ENCODE assay signal across 9 cellular contexts in the genomic region with DNA sequence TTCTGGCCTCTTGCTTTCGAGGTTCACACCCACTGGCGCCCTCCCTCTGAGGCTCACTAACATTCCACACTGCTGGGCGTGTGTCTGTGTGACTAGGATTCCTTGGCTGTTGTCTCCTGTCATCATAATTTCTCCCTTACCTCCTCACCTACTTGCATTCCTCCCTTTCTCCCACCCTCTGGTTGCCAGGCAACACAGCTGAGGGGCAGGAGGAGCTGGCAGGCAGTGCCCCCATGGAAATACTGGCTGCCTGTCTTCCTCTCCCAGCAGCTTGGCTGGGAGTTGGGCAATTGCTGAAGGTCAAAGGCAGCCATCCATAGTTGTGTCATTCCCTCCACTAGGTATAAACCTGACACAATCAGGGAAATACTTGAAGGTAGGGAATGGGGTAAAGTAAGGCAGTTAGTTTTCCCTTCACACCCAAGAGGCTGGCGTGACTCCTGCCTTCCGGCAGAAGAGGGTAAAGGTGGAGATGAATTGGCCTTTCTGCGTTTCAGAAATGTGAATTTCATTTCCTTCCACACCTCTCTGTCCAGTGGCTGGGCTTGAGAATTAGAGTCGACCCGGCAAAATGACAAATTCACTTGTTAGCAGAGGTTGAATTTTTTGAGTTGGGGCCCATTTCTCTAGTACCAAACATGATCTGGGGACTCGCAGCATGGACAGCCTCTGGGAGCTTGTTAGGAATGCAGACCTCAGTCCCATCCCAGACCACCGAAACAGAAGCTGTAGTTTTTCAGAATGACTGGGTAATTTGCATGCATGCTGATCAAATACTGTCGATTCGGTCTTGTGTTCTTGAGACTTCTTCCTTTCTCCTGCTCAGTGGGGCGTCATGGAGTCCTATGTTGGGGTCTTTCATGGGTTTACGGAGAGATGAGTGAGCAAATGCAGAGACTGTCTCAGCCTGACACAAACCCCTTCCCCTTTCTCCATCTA. TPM values are rescaled to one million over a fixed set of nuclear protein-coding genes. Genes with fewer than 3 reads are reported as not detected.
A peak's percentile ranks its signal among the peaks of the same experiment; 100 is the strongest.
DNase-seq lines count a peak whose midpoint lies in the region; ATAC-seq, FAIRE-seq and TF ChIP-seq lines count a peak whose summit lies in the region.
"Had no signal": no experiment of that assay in that cellular context is flagged by ENCODE, and none has a peak within 500 bp of the region (broad histone marks: within the 10 kb centered on the region; RNA-seq: fewer than 3 reads in every experiment).

No MANE protein-coding gene starts in this region.

- no peak overlapping the region for H3K27ac Mint-ChIP-seq in activated naive CD8-positive, alpha-beta T cell treated with anti-CD3 and anti-CD28 coated beads for 36 hours
- H3K27ac Mint-ChIP-seq in activated T-helper 2 cell treated with anti-CD3 and anti-CD28 coated beads, Interferon-gamma antibody, Interleukin-2, Interleukin-4, amounts not matched to agents 10 μg/mL and 5 μg/mL and 100 μg/mL, durations not matched to agents 14 hours and 24 hours and 36 hours, result no peak overlapping the region

- H3K4me1 ChIP-seq in BLaER1 treated with 17β-estradiol and CSF1 and Interleukin-3, amounts not matched to agents 10 nM and 100 nM, result peaks cover 30 to 57% (median 54%) of the 10 kb centered on the region in 10 experiments
- H3K4me1 ChIP-seq in GM12878 (ENCODE audit: control insufficient read depth, insufficient read depth, low read length) (peaks cover 23% of the 10 kb centered on the region), mesendoderm (ENCODE audit: control insufficient read depth, low read depth, low read length) (peaks cover 7% of the 10 kb centered on the region)

- no peak for TF ChIP-seq POLR2A in GM12878 (IDR thresholded peaks at IDR 0.05; ENCODE audit: low read depth, low read length)

- no peak overlapping the region for H2BK15ac ChIP-seq in mesendoderm (replicated peaks; ENCODE audit: low read depth)

- H3K4ac ChIP-seq in mesendoderm (ENCODE audit: low read depth, low read length), result no peak overlapping the region

- BruUV-seq in GM12878 (replicated peaks; lab: Mats Ljungman, UMichigan), result no TSS peak

- SMC1A ChIA-PET in GM12878 (lab: Charles Lee; ENCODE audit: uncharacterized antibody, unreplicated experiment), result interaction anchor here (1.2 kb wide), 1 partner anchor 9 kb away, joined by 3 read pairs; no protein-coding TSS in a partner anchor

- in situ Hi-C loops in GM12878 (cut with MboI), result no loop called here

- ATAC-seq in GM12878 (peak; percentile 57), HG02938 (IDR thresholded peaks at IDR 0.05; ENCODE audit: unreplicated experiment) (no peak)

- peaks cover 1% of the 10 kb centered on the region for H3K9me3 Mint-ChIP-seq in activated naive CD8-positive, alpha-beta T cell treated with anti-CD3 and anti-CD28 coated beads for 36 hours
- peaks cover 9% of the 10 kb centered on the region for H3K9me3 Mint-ChIP-seq in activated T-helper 2 cell treated with anti-CD3 and anti-CD28 coated beads, Interferon-gamma antibody, Interleukin-2, Interleukin-4, amounts not matched to agents 10 μg/mL and 5 μg/mL and 100 μg/mL, durations not matched to agents 14 hours and 24 hours and 36 hours

- peaks cover 3% of the 10 kb centered on the region for H3K36me3 Mint-ChIP-seq in activated naive CD8-positive, alpha-beta T cell treated with anti-CD3 and anti-CD28 coated beads for 36 hours
- no peaks in the 10 kb centered on the region for H3K36me3 Mint-ChIP-seq in activated T-helper 2 cell treated with anti-CD3 and anti-CD28 coated beads, Interferon-gamma antibody, Interleukin-2, Interleukin-4, amounts not matched to agents 10 μg/mL and 5 μg/mL and 100 μg/mL, durations not matched to agents 14 hours and 24 hours and 36 hours (ENCODE audit: low read depth)

- H3K18ac ChIP-seq in mesendoderm (ENCODE audit: low read length), result no peak overlapping the region

- no peaks in the 10 kb centered on the region for H3K36me3 ChIP-seq in BLaER1 treated with 17β-estradiol and CSF1 and Interleukin-3, amounts not matched to agents 10 nM and 100 nM
- H3K36me3 ChIP-seq in GM12878 (ENCODE audit: control insufficient read depth in 2 of 2, insufficient read depth in 2 of 2, low read length in 1 of 2) (no peaks in the 10 kb centered on the region), mesendoderm (ENCODE audit: control insufficient read depth, insufficient read depth, low read length) (no peaks in the 10 kb centered on the region)

- no peak overlapping the region for H2AK5ac ChIP-seq in mesendoderm (ENCODE audit: low read length)

- POLR2A ChIA-PET in GM12878 (lab: Charles Lee), result no interaction called here

- H3K56ac ChIP-seq in mesendoderm (ENCODE audit: low read length), result peak overlapping the region; percentile 6

- RAD21 ChIA-PET in GM12878 (lab: Charles Lee; ENCODE audit: unreplicated experiment), result no interaction called here

- TF ChIP-seq EP300 in GM12878 (IDR thresholded peaks at IDR 0.05; ENCODE audit: borderline replicate concordance in 1 of 2, control insufficient read depth in 1 of 2, low read depth in 2 of 2, low read length in 2 of 2), result no peak

- no peak overlapping the region for H4K5ac ChIP-seq in mesendoderm (ENCODE audit: low read length)

- H3K27me3 Mint-ChIP-seq in activated naive CD8-positive, alpha-beta T cell treated with anti-CD3 and anti-CD28 coated beads for 36 hours, result peaks cover 11% of the 10 kb centered on the region
- peaks cover 49% of the 10 kb centered on the region for H3K27me3 Mint-ChIP-seq in activated T-helper 2 cell treated with anti-CD3 and anti-CD28 coated beads, Interferon-gamma antibody, Interleukin-2, Interleukin-4, amounts not matched to agents 10 μg/mL and 5 μg/mL and 100 μg/mL, durations not matched to agents 14 hours and 24 hours and 36 hours (ENCODE audit: low read depth)

- H2BK5ac ChIP-seq in mesendoderm (ENCODE audit: low read length), result no peak overlapping the region

- intact Hi-C loops in GM12878 (cut with micrococcal nuclease; ENCODE audit: unreplicated experiment), result loop anchor here (5.0 kb wide), 1 partner anchor 75 kb away; no protein-coding TSS in a partner anchor
- intact Hi-C loops in activated T-helper 2 cell treated with anti-CD3 and anti-CD28 coated beads, Interferon-gamma antibody, Interleukin-2, Interleukin-4, amounts not matched to agents 10 μg/mL and 5 μg/mL and 100 μg/mL, durations not matched to agents 14 hours and 24 hours and 36 hours (cut with micrococcal nuclease), result no loop called here

- CTCF ChIA-PET in GM12878 (lab: Yijun Ruan, JAX), result interaction anchor here (0.6 kb wide), 1 partner anchor 435 kb away, joined by 3 read pairs; no protein-coding TSS in a partner anchor

- no peak for TF ChIP-seq CTCF in GM12878 (IDR thresholded peaks at IDR 0.05 in 2 of 3, conservative IDR thresholded peaks at IDR 0.05 in 1 of 3; ENCODE audit: control insufficient read depth in 2 of 3, extremely low read depth in 1 of 3, insufficient read depth in 1 of 3, low read depth in 3 of 3, low read length in 3 of 3)

- H3K4me2 ChIP-seq in BLaER1 treated with 17β-estradiol and CSF1 and Interleukin-3, amounts not matched to agents 10 nM and 100 nM, result peak overlapping the region; percentile 71 to 87 (median 77)
- peak overlapping the region; percentile 74 for H3K4me2 ChIP-seq in GM12878 (ENCODE audit: control insufficient read depth, insufficient read depth)
- no peak overlapping the region for H3K4me2 ChIP-seq in mesendoderm (ENCODE audit: low read length)

- H3K9ac ChIP-seq in BLaER1 treated with 17β-estradiol and CSF1 and Interleukin-3, amounts not matched to agents 10 nM and 100 nM, result no peak overlapping the region
- H3K9ac ChIP-seq in GM12878 (ENCODE audit: control insufficient read depth, insufficient read depth, low read length), result no peak overlapping the region
- H3K9ac ChIP-seq in mesendoderm (ENCODE audit: low read length), result no peak overlapping the region

- H2BK120ac ChIP-seq in mesendoderm (ENCODE audit: low read depth, low read length), result no peak overlapping the region

- no peak overlapping the region for H3K23ac ChIP-seq in mesendoderm (ENCODE audit: low read length)

- H3K79me1 ChIP-seq in mesendoderm (ENCODE audit: low read length), result no peaks in the 10 kb centered on the region

- H3K9me3 ChIP-seq in BLaER1 treated with 17β-estradiol and CSF1 and Interleukin-3, amounts not matched to agents 10 nM and 100 nM (replicated peaks in 1 of 11), result peaks cover 7 to 11% (median 10%) of the 10 kb centered on the region in 11 experiments; a peak in 21 of 22 replicates
- no peaks in the 10 kb centered on the region; the same call in 2 of the 3 replicates for H3K9me3 ChIP-seq in GM12878 (replicated peaks; ENCODE audit: control insufficient read depth, insufficient read depth, low read length)

- no peak overlapping the region for H4K8ac ChIP-seq in mesendoderm (ENCODE audit: low read depth, low read length)

- WGBS in GM12878 (ENCODE audit: insufficient coverage, insufficient replicate concordance, low lambda C conversion rate, missing lambda C conversion rate), result 9% methylated on average over 14 of the region's 14 CpGs
- WGBS in mesendoderm (ENCODE audit: extremely low coverage, insufficient coverage, low lambda C conversion rate), result no CpG with 5 or more reads among the region's 14 CpGs

- TF ChIP-seq RAD21 in GM12878 (IDR thresholded peaks at IDR 0.05; ENCODE audit: insufficient read depth, low read depth, low read length), result no peak

- no peaks in the 10 kb centered on the region for H4K20me1 ChIP-seq in BLaER1 treated with 17β-estradiol and CSF1 and Interleukin-3, amounts not matched to agents 10 nM and 100 nM
- no peaks in the 10 kb centered on the region for H4K20me1 ChIP-seq in GM12878 (ENCODE audit: control insufficient read depth, insufficient read depth)

- H3K27me3 ChIP-seq in BLaER1 treated with 17β-estradiol and CSF1 and Interleukin-3, amounts not matched to agents 10 nM and 100 nM, result no peaks in the 10 kb centered on the region
- peaks cover 1 to 13% of the 10 kb centered on the region in 2 experiments for H3K27me3 ChIP-seq in GM12878 (replicated peaks in 1 of 2; ENCODE audit: control insufficient read depth in 2 of 2, insufficient read depth in 2 of 2, low read length in 1 of 2)
- no peaks in the 10 kb centered on the region for H3K27me3 ChIP-seq in mesendoderm (ENCODE audit: insufficient read depth, low read length, poor library complexity)

- no peak overlapping the region for H3K4me3 Mint-ChIP-seq in activated naive CD8-positive, alpha-beta T cell treated with anti-CD3 and anti-CD28 coated beads for 36 hours
- H3K4me3 Mint-ChIP-seq in activated T-helper 2 cell treated with anti-CD3 and anti-CD28 coated beads, Interferon-gamma antibody, Interleukin-2, Interleukin-4, amounts not matched to agents 10 μg/mL and 5 μg/mL and 100 μg/mL, durations not matched to agents 14 hours and 24 hours and 36 hours (ENCODE audit: low read depth), result no peak overlapping the region

- H3K79me2 ChIP-seq in GM12878 (ENCODE audit: control insufficient read depth, insufficient read depth, low read length) (no peaks in the 10 kb centered on the region), mesendoderm (ENCODE audit: control insufficient read depth, insufficient read depth, low read length) (no peaks in the 10 kb centered on the region)

- H2AFZ ChIP-seq in GM12878 (ENCODE audit: control insufficient read depth, low read depth, low read length), result no peak overlapping the region

- peaks cover 18% of the 10 kb centered on the region for H3K4me1 Mint-ChIP-seq in activated naive CD8-positive, alpha-beta T cell treated with anti-CD3 and anti-CD28 coated beads for 36 hours
- peaks cover 13% of the 10 kb centered on the region for H3K4me1 Mint-ChIP-seq in activated T-helper 2 cell treated with anti-CD3 and anti-CD28 coated beads, Interferon-gamma antibody, Interleukin-2, Interleukin-4, amounts not matched to agents 10 μg/mL and 5 μg/mL and 100 μg/mL, durations not matched to agents 14 hours and 24 hours and 36 hours (ENCODE audit: low read depth)

- H3K4me3 ChIP-seq in BLaER1 treated with 17β-estradiol and CSF1 and Interleukin-3, amounts not matched to agents 10 nM and 100 nM, result no peak overlapping the region
- H3K4me3 ChIP-seq in GM12878 (no peak overlapping the region; the same call in 1 of the 2 replicates), mesendoderm (ENCODE audit: low read length) (no peak overlapping the region)

- H3K27ac ChIP-seq in BLaER1 treated with 17β-estradiol and CSF1 and Interleukin-3, amounts not matched to agents 10 nM and 100 nM, result peak overlapping the region in 6 of 11 experiments; percentile 16 to 81 (median 64); a peak in 5 of 22 replicates
- H3K27ac ChIP-seq in GM12878 (ENCODE audit: control insufficient read depth, insufficient read depth) (no peak overlapping the region), mesendoderm (ENCODE audit: low read depth, low read length) (no peak overlapping the region)

- DNase-seq in HCEC 1CT (peak; percentile 37), GM12878 (ENCODE audit: low read depth, low spot score) (no peak), mesendoderm (peak; percentile 95), SHP77 (lab: John Stamatoyannopoulos, UW) (no peak)
- no peak for DNase-seq in activated naive CD8-positive, alpha-beta T cell treated with anti-CD3 and anti-CD28 coated beads for 36 hours
- DNase-seq in activated T-helper 2 cell treated with anti-CD3 and anti-CD28 coated beads, Interferon-gamma antibody, Interleukin-2, Interleukin-4, amounts not matched to agents 10 μg/mL and 5 μg/mL and 100 μg/mL, durations not matched to agents 14 hours and 24 hours and 36 hours (ENCODE audit: low spot score), result no peak
- DNase-seq: erythroblast had no signal

- peak; percentile 95 for FAIRE-seq in GM12878 (lab: Jason Lieb, UNC)

RNA-seq across cellular contexts. Expression of a gene that starts 24.3 kb away (rescaled TPM):
- total RNA-seq in GM12878 (2013; cell fraction: nucleolus; rRNA removed), result not detected in 2 replicates
- total RNA-seq in GM12878 (2014; rRNA removed) (0.33 and 0.73 TPM in 2 replicates), GM12878 (2014; rRNA removed; fragmentation: Illumina TruSeq; extraction: Trizol) (0.09 and 0.28 TPM in 2 replicates), GM12878 (2021) (0.58 and 0.90 TPM in 2 replicates)
- 0.24 TPM for polyA plus RNA-seq in GM12878 (2011; ENCODE audit: low read depth)
- polyA plus RNA-seq in GM12878 (2011; rRNA removed) (not detected in 2 replicates), GM12878 (2014; fragmentation: Illumina TruSeq; extraction: Trizol) (0.25 and 0.54 TPM in 2 replicates), GM12878 (2014; fragmentation: Nextera tagmentation; extraction: Ambion mirVana) (under 1 TPM; 0.10 to 0.20 TPM), GM12878 (2014; rRNA removed) (0.37 and 0.61 TPM in 2 replicates), GM12878 (2016; fragmentation: Nextera tagmentation; extraction: Ambion mirVana) (under 1 TPM; 0.24 to 0.25 TPM)
- not detected in 2 replicates for polyA plus RNA-seq in GM12878 (2011; cell fraction: cytosol; rRNA removed)
- polyA plus RNA-seq in GM12878 (2011; cell fraction: nucleus; rRNA removed), result not detected in 2 replicates
- 0.25 and 0.30 TPM in 2 replicates for polyA plus RNA-seq in GM12878 (2012)
- polyA minus RNA-seq in GM12878 (2011; rRNA and poly(A)+ RNA removed), result not detected in 2 replicates
- 3.1 TPM in 1 of 2 replicates, not detected in the other for polyA minus RNA-seq in GM12878 (2011; cell fraction: cytosol; rRNA and poly(A)+ RNA removed)
- polyA minus RNA-seq in GM12878 (2011; cell fraction: nucleus; rRNA and poly(A)+ RNA removed), result not detected in 2 replicates
- polyA plus RNA-seq in mesendoderm (2013, experiment 1 of 2), result 0.45 TPM
- 0.13 TPM for polyA plus RNA-seq in mesendoderm (2013, experiment 2 of 2)
- total RNA-seq in activated naive CD8-positive, alpha-beta T cell treated with anti-CD3 and anti-CD28 coated beads for 36 hours, result 1 to 10 TPM; 3.2 to 4.4 TPM
- total RNA-seq in activated T-helper 2 cell treated with anti-CD3 and anti-CD28 coated beads, Interferon-gamma antibody, Interleukin-2, Interleukin-4, amounts not matched to agents 10 μg/mL and 5 μg/mL and 100 μg/mL, durations not matched to agents 14 hours and 24 hours and 36 hours, result 9.5 and 10.2 TPM in 2 replicates

Comparison
In these comparisons a context has a peak if more than half of its experiments do, and no peak if none do; other contexts are left out.
1. H3K27ac ChIP-seq: peak in BLaER1 treated with 17β-estradiol and CSF1 and Interleukin-3, amounts not matched to agents 10 nM and 100 nM (6 of 11); none in GM12878 (single experiment) and mesendoderm (single experiment).
2. DNase-seq: peak in HCEC 1CT (single experiment) and mesendoderm (single experiment); none in GM12878 (single experiment), SHP77 (0 of 2), activated naive CD8-positive, alpha-beta T cell treated with anti-CD3 and anti-CD28 coated beads for 36 hours (single experiment) and activated T-helper 2 cell treated with anti-CD3 and anti-CD28 coated beads, Interferon-gamma antibody, Interleukin-2, Interleukin-4, amounts not matched to agents 10 μg/mL and 5 μg/mL and 100 μg/mL, durations not matched to agents 14 hours and 24 hours and 36 hours (single experiment).